18 cellular contexts compared by ENCODE assay signal in the genomic region with DNA sequence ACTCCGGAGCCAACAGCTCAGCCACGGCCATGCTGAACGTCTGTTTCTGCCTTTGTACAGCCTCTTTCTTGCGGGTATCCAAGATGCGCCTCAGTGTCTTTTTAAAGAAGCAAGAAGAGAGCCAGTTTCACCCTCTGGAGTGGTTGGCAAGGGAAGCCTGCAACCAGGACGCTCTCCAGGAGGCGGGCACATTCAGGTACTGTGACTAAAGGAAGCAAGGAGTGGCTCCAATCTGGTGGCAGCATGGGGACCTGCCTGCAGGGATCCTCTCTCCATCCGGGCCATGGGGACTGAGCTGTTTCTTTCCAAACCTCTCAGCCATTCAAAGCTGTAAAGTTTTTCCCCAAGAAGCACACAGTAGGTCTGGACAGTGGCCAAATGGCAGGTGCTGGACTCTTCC.
DNase-seq lines count a peak whose midpoint lies in the region; ATAC-seq and TF ChIP-seq lines count a peak whose summit lies in the region.
"Had no signal": no experiment of that assay in that cellular context is flagged by ENCODE, and none has a peak within 500 bp of the region (broad histone marks: within the 10 kb centered on the region; RNA-seq: fewer than 3 reads in every experiment).

No MANE protein-coding gene starts in this region.

- POLR2A ChIA-PET in Panc1 (lab: Charles Lee): no interaction called here

- ATAC-seq in activated T-cell treated with anti-CD3 and anti-CD28 coated beads, Interleukin-2, amount 50 U/mL, for 72 hours (replicated peaks in 1 of 2): no peak
- ATAC-seq in Panc1: 0 out of 2 replicates have a peak, but pooled peaks have one; percentile 18
- ATAC-seq in HG02973 (IDR thresholded peaks at IDR 0.05; ENCODE audit: unreplicated experiment): no peak

- TF ChIP-seq CTCF in Panc1 (IDR thresholded peaks at IDR 0.05) (no peak), tibial artery (IDR thresholded peaks at IDR 0.05) (no peak)

- no peaks in the 10 kb centered on the region for H3K27me3 Mint-ChIP-seq in activated T-cell treated with anti-CD3 and anti-CD28 coated beads, Interleukin-2, amount 50 U/mL, for 72 hours (ENCODE audit: low read depth)
- H3K27me3 Mint-ChIP-seq: CD4-positive, alpha-beta memory T cell had no signal

- H3K27me3 ChIP-seq in Panc1 (ENCODE audit: control insufficient read depth, insufficient read depth, low read length) (no peaks in the 10 kb centered on the region), tibial artery (no peaks in the 10 kb centered on the region), H7 (ENCODE audit: control insufficient read depth, insufficient read depth, low read length) (no peaks in the 10 kb centered on the region)
- H3K27me3 ChIP-seq: BLaER1 had no signal

- H3K36me3 Mint-ChIP-seq in activated T-cell treated with anti-CD3 and anti-CD28 coated beads, Interleukin-2, amount 50 U/mL, for 72 hours (ENCODE audit: insufficient read depth in 2 of 2): peaks cover 24 to 61% of the 10 kb centered on the region in 2 donors

- H3K36me3 ChIP-seq in Panc1 (ENCODE audit: control insufficient read depth, insufficient read depth, low read length) (peaks cover 19% of the 10 kb centered on the region), tibial artery (peaks cover 82 to 94% (median 90%) of the 10 kb centered on the region in 3 donors), H7 (replicated peaks; ENCODE audit: control insufficient read depth, insufficient read depth, low read length) (peaks cover 23% of the 10 kb centered on the region)

- no peak overlapping the region for H3K4me3 Mint-ChIP-seq in activated T-cell treated with anti-CD3 and anti-CD28 coated beads, Interleukin-2, amount 50 U/mL, for 72 hours
- H3K4me3 Mint-ChIP-seq: CD14-positive monocyte; CD4-positive, alpha-beta memory T cell; H9 had no signal

- intact Hi-C loops in Panc1 (cut with micrococcal nuclease; ENCODE audit: unreplicated experiment): no loop called here
- intact Hi-C loops in posterior vena cava (cut with DNase I): loop anchor here in 1 of 2 donors (5.0 kb wide), 1 partner anchor 1722 kb away; no protein-coding TSS in a partner anchor
- intact Hi-C loops in tibial artery (cut with DNase I; ENCODE audit: low total_unique reads): no loop called here

- H3K9me3 ChIP-seq in Panc1 (ENCODE audit: control insufficient read depth, insufficient read depth, low read depth, low read length) (no peaks in the 10 kb centered on the region), tibial artery (no peaks in the 10 kb centered on the region)
- H3K9me3 ChIP-seq: BLaER1 had no signal

- H3K4me1 Mint-ChIP-seq in activated T-cell treated with anti-CD3 and anti-CD28 coated beads, Interleukin-2, amount 50 U/mL, for 72 hours (ENCODE audit: low read depth): no peaks in the 10 kb centered on the region
- H3K4me1 Mint-ChIP-seq: CD14-positive monocyte, H9 had no signal

- BruUV-seq in Panc1 (replicated peaks; lab: Mats Ljungman, UMichigan): no TSS peak

- no peak overlapping the region for H3K27ac ChIP-seq in Panc1 (ENCODE audit: low read length)
- no peak overlapping the region for H3K27ac ChIP-seq in tibial artery
- H3K27ac ChIP-seq: BLaER1, HL-60 had no signal

- CTCF ChIA-PET in Panc1 (lab: Charles Lee): no interaction called here

- H3K4me3 ChIP-seq in Panc1 (ENCODE audit: low read depth in 2 of 2, low read length in 2 of 2): no peak overlapping the region
- H3K4me3 ChIP-seq in tibial artery: no peak overlapping the region
- no peak overlapping the region for H3K4me3 ChIP-seq in H7 (ENCODE audit: insufficient read depth, low read depth, low read length)
- H3K4me3 ChIP-seq: BLaER1 had no signal

- no peaks in the 10 kb centered on the region for H3K4me1 ChIP-seq in Panc1 (ENCODE audit: control insufficient read depth, insufficient read depth, low read length)
- no peaks in the 10 kb centered on the region for H3K4me1 ChIP-seq in tibial artery
- H3K4me1 ChIP-seq: BLaER1 had no signal

- peak overlapping the region; percentile 28 for H3K27ac Mint-ChIP-seq in activated T-cell treated with anti-CD3 and anti-CD28 coated beads, Interleukin-2, amount 50 U/mL, for 72 hours
- H3K27ac Mint-ChIP-seq: H9 had no signal

- in situ Hi-C loops in Panc1 (cut with HindIII; ENCODE audit: low pct_unique_long_range_greater_than_20kb, low sequenced_read_pairs): no loop called here

- DNase-seq in activated T-cell treated with anti-CD3 and anti-CD28 coated beads, Interleukin-2, amount 50 U/mL, for 72 hours: no peak
- DNase-seq in activated T-cell treated with anti-CD3 and anti-CD28 coated beads for 4 hours (no peak), Panc1 (ENCODE audit: low read depth, low spot score) (no peak), posterior vena cava (ENCODE audit: low spot score) (peak; percentile 16), tibial artery (peak; percentile 2 to 29), NCI-H1930 (lab: John Stamatoyannopoulos, UW) (no peak), H7 (no peak)
- DNase-seq: 8988T; CD4-positive, alpha-beta memory T cell; DMS153; DMS79; GDM1; GOT3; H9 had no signal

- H3K9me3 Mint-ChIP-seq in activated T-cell treated with anti-CD3 and anti-CD28 coated beads, Interleukin-2, amount 50 U/mL, for 72 hours: no peaks in the 10 kb centered on the region
- H3K9me3 Mint-ChIP-seq: H9 had no signal

Comparison
In these comparisons a context has a peak if more than half of its experiments do, and no peak if none do; other contexts are left out.
1. DNase-seq: peak in posterior vena cava (single experiment) and tibial artery (2 of 2); none in activated T-cell treated with anti-CD3 and anti-CD28 coated beads, Interleukin-2, amount 50 U/mL, for 72 hours (0 of 2), activated T-cell treated with anti-CD3 and anti-CD28 coated beads for 4 hours (single experiment), Panc1 (single experiment), NCI-H1930 (0 of 2) and H7 (single experiment).